ENCODE assay signal across 19 cellular contexts in the genomic region with DNA sequence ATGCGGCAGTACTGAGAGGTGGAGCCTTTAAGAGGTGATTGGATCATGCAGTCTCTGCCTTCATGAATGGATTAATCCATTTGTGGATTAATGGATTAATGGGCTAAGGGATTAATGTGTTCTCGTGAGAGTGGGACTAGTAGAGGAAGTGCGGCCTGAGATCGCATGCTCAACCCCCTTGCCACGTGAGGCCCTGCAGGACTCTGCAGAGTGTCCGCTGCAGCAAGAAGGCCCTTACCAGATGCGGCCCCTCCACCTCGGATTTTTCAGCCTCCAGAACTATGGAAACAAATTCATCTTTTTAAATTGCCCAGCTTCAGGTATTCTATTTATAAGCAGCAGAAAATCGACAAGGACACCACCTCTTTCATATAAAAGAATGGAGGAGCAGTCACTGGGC.
"Had no signal": no experiment of that assay in that cellular context is flagged by ENCODE, and none has a peak within 500 bp of the region (broad histone marks: within the 10 kb centered on the region; RNA-seq: fewer than 3 reads in every experiment).

No MANE protein-coding gene starts in this region.

- H3K4me3 ChIP-seq: cardiac muscle cell, colonic mucosa, gastrocnemius medialis, mucosa of descending colon, pancreas, tibial artery had no signal

- H3K9me3 Mint-ChIP-seq: activated CD8-positive, alpha-beta T cell treated with anti-CD3 and anti-CD28 coated beads for 36 hours; memory B cell; naive B cell had no signal

- DNase-seq: activated CD4-positive, alpha-beta T cell treated with anti-CD3 and anti-CD28 coated beads for 48 hours; activated CD8-positive, alpha-beta T cell treated with anti-CD3 and anti-CD28 coated beads for 36 hours; activated gamma-delta T cell; activated T-cell treated with anti-CD3 and anti-CD28 coated beads, Interleukin-2, amount 50 U/mL, for 1 hour; amygdala; colonic mucosa; gastrocnemius medialis; left ventricle myocardium superior; mucosa of descending colon; naive B cell; stimulated activated CD4-positive, alpha-beta T cell treated with anti-CD3 and anti-CD28 coated beads, Interleukin-2, amount 100 ng/mL, for 24 hours; stimulated activated naive CD4-positive, alpha-beta T cell treated with Interleukin-2 at 50 U/mL for 16 hours; substantia nigra; T-helper 2 cell had no signal

- H3K4me1 Mint-ChIP-seq: memory B cell, naive B cell had no signal

- H3K27me3 ChIP-seq: cardiac muscle cell, colonic mucosa, gastrocnemius medialis, pancreas had no signal

- H3K9me3 ChIP-seq: colonic mucosa, gastrocnemius medialis, mucosa of descending colon, pancreas, tibial artery had no signal

- H3K27ac Mint-ChIP-seq: activated CD8-positive, alpha-beta T cell treated with anti-CD3 and anti-CD28 coated beads for 36 hours; activated naive CD8-positive, alpha-beta T cell; memory B cell; naive B cell had no signal

- H3K4me3 Mint-ChIP-seq: activated CD8-positive, alpha-beta T cell treated with anti-CD3 and anti-CD28 coated beads for 36 hours; activated naive CD8-positive, alpha-beta T cell; memory B cell; naive B cell had no signal

- H3K4me1 ChIP-seq: colonic mucosa, gastrocnemius medialis, pancreas, tibial artery had no signal

- ATAC-seq: activated CD8-positive, alpha-beta T cell treated with anti-CD3 and anti-CD28 coated beads for 36 hours; gastrocnemius medialis; left ventricle myocardium superior; mucosa of descending colon; pancreas had no signal

- H3K36me3 Mint-ChIP-seq: activated naive CD8-positive, alpha-beta T cell; memory B cell had no signal

- H3K27ac ChIP-seq: cardiac muscle cell, colonic mucosa, gastrocnemius medialis, pancreas, tibial artery had no signal

- H3K36me3 ChIP-seq: cardiac muscle cell, colonic mucosa, gastrocnemius medialis, pancreas, tibial artery had no signal
